Comparison of ENCODE assay signal across 1 cellular context in the genomic region with DNA sequence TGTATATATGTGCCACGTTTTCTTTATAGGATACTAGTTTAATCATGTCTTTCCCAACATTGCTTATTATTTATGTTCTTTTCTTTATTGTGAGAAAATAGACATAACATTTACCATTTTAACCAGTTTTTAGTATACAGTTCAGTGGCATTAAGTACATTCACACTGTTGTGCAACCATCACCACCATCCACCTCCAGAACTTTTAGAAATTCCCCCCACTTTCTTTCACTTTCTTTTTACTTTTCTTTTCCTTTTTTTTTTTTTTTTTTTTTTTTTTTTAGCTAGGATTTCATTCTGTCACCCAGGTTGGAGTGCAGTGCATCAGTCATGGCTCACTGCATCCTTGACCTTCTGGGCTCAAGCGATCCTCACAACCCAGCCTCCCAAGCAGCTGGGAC.
TF ChIP-seq lines count a peak whose summit lies in the region.

No MANE protein-coding gene starts in this region.

TF ChIP-seq in HEK293, 187 proteins besides CTCF, POLR2A, EP300 and RAD21:
- no peak for TF ChIP-seq ZNF585B (tag by site-specific recombination; IDR thresholded peaks at IDR 0.05)
- no peak for TF ChIP-seq MYNN (tag by site-specific recombination; IDR thresholded peaks at IDR 0.05; ENCODE audit: borderline replicate concordance)
- TF ChIP-seq ZNF473 (tag by site-specific recombination; IDR thresholded peaks at IDR 0.05) = no peak
- peak; percentile 78 for TF ChIP-seq PRDM1 (tag by site-specific recombination; IDR thresholded peaks at IDR 0.05)
- TF ChIP-seq ZNF843 (tag by site-specific recombination; IDR thresholded peaks at IDR 0.05) = no peak
- TF ChIP-seq ZFHX2 (tag by site-specific recombination; conservative IDR thresholded peaks at IDR 0.05) = no peak
- TF ChIP-seq, protein P1, sequence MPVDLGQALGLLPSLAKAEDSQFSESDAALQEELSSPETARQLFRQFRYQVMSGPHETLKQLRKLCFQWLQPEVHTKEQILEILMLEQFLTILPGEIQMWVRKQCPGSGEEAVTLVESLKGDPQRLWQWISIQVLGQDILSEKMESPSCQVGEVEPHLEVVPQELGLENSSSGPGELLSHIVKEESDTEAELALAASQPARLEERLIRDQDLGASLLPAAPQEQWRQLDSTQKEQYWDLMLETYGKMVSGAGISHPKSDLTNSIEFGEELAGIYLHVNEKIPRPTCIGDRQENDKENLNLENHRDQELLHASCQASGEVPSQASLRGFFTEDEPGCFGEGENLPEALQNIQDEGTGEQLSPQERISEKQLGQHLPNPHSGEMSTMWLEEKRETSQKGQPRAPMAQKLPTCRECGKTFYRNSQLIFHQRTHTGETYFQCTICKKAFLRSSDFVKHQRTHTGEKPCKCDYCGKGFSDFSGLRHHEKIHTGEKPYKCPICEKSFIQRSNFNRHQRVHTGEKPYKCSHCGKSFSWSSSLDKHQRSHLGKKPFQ (tag by site-specific recombination; IDR thresholded peaks at IDR 0.05) = no peak
